ENCODE assay signal across 9 cellular contexts in genomic region chr2:219737270-219737691, GRCh38.
DNase-seq lines count a peak whose midpoint lies in the region; ATAC-seq and TF ChIP-seq lines count a peak whose summit lies in the region.
"Had no signal": no experiment of that assay in that cellular context is flagged by ENCODE, and none has a peak within 500 bp of the region (broad histone marks: within the 10 kb centered on the region; RNA-seq: fewer than 3 reads in every experiment).

No MANE protein-coding gene starts in this region.

- H3K9me3 ChIP-seq in heart left ventricle, result no peaks in the 10 kb centered on the region
- no peaks in the 10 kb centered on the region for H3K9me3 ChIP-seq in naive thymus-derived CD4-positive, alpha-beta T cell (ENCODE audit: control insufficient read depth in 2 of 3, low read length in 3 of 3)

- H2AFZ ChIP-seq in GM23338, result no peak overlapping the region

- no peaks in the 10 kb centered on the region; the same call in 1 of the 2 replicates for H3K9me2 ChIP-seq in GM23338 (ENCODE audit: insufficient read depth)

- ATAC-seq in GM23338, result peak; percentile 82
- ATAC-seq in heart left ventricle, result peak; percentile 72 to 88 (median 85)
- no peak for ATAC-seq in naive thymus-derived CD4-positive, alpha-beta T cell
- ATAC-seq in HG03139 (IDR thresholded peaks at IDR 0.05; ENCODE audit: unreplicated experiment), result no peak

- H3K36me3 ChIP-seq in GM23338 (ENCODE audit: insufficient read depth), result no peaks in the 10 kb centered on the region
- no peaks in the 10 kb centered on the region for H3K36me3 ChIP-seq in heart left ventricle
- H3K36me3 ChIP-seq in naive thymus-derived CD4-positive, alpha-beta T cell (ENCODE audit: control insufficient read depth in 2 of 3, insufficient read depth in 3 of 3, low read length in 3 of 3), result no peaks in the 10 kb centered on the region

- H3K27me3 Mint-ChIP-seq in GM23338 (ENCODE audit: insufficient read depth, low read depth, poor library complexity), result no peaks in the 10 kb centered on the region
- H3K27me3 Mint-ChIP-seq in naive thymus-derived CD4-positive, alpha-beta T cell, result peaks cover 11 to 43% (median 27%) of the 10 kb centered on the region in 5 donors

- H3K4me3 ChIP-seq in GM23338, result no peak overlapping the region
- H3K4me3 ChIP-seq in heart left ventricle, result no peak overlapping the region
- H3K4me3 ChIP-seq in naive thymus-derived CD4-positive, alpha-beta T cell (ENCODE audit: low read length), result no peak overlapping the region

- H3K4me3 Mint-ChIP-seq in GM23338, result no peak overlapping the region
- H3K4me3 Mint-ChIP-seq in naive thymus-derived CD4-positive, alpha-beta T cell, result no peak overlapping the region
- H3K4me3 Mint-ChIP-seq: CD4-positive, CD25-positive, alpha-beta regulatory T cell had no signal

- POLR2A ChIA-PET in naive thymus-derived CD4-positive, alpha-beta T cell (lab: Charles Lee), result no interaction called here

- peaks cover 7% of the 10 kb centered on the region for H3K4me1 Mint-ChIP-seq in GM23338
- H3K4me1 Mint-ChIP-seq in naive thymus-derived CD4-positive, alpha-beta T cell, result no peaks in the 10 kb centered on the region
- H3K4me1 Mint-ChIP-seq: CD4-positive, CD25-positive, alpha-beta regulatory T cell had no signal

- H3K27ac ChIP-seq in 22Rv1 (no peak overlapping the region), GM23338 (ENCODE audit: low read depth) (no peak overlapping the region), heart left ventricle (peak overlapping the region in 2 of 12 donors; percentile 5 to 8)
- H3K27ac ChIP-seq in naive thymus-derived CD4-positive, alpha-beta T cell (ENCODE audit: low read depth, low read length), result no peak overlapping the region

- intact Hi-C loops in heart left ventricle (cut with DNase I), result loop anchor here (1.0 to 10.0 kb wide), 8 partner anchors 98 to 1838 kb away; partner anchors contain the start of gene EPHA4 (in 7 of the 10)
- intact Hi-C loops in naive thymus-derived CD4-positive, alpha-beta T cell (cut with micrococcal nuclease), result loop anchor here in 1 of 2 donors (5.0 kb wide), 1 partner anchor 950 kb away; no protein-coding TSS in a partner anchor

- H3K27ac Mint-ChIP-seq in GM23338, result no peak overlapping the region
- peak overlapping the region in 1 of 9 donors; percentile 13 for H3K27ac Mint-ChIP-seq in naive thymus-derived CD4-positive, alpha-beta T cell
- H3K27ac Mint-ChIP-seq: CD4-positive, CD25-positive, alpha-beta regulatory T cell had no signal

- no peaks in the 10 kb centered on the region for H4K20me1 ChIP-seq in GM23338 (replicated peaks; ENCODE audit: insufficient read depth)

- no peaks in the 10 kb centered on the region for H3K9me3 Mint-ChIP-seq in GM23338
- H3K9me3 Mint-ChIP-seq in naive thymus-derived CD4-positive, alpha-beta T cell, result no peaks in the 10 kb centered on the region

- H3K27me3 ChIP-seq in GM23338 (ENCODE audit: insufficient read depth) (no peaks in the 10 kb centered on the region), heart left ventricle (peaks cover 0 to 4% (median 0%) of the 10 kb centered on the region in 9 donors)
- no peaks in the 10 kb centered on the region for H3K27me3 ChIP-seq in naive thymus-derived CD4-positive, alpha-beta T cell (ENCODE audit: control insufficient read depth in 2 of 2, insufficient read depth in 2 of 2, low read length in 2 of 2)

- 26 to 50% (median 27%) methylated on average over 1 to 4 of the region's 4 CpGs for WGBS in heart left ventricle, 4 donors

- TF ChIP-seq CTCF in 22Rv1 (IDR thresholded peaks at IDR 0.05) (peak; percentile 11; the same call in 1 of the 2 replicates), GM23338 (conservative IDR thresholded peaks at IDR 0.05; ENCODE audit: low read depth in 2 of 2) (peak; percentile 62 to 77), heart left ventricle (IDR thresholded peaks at IDR 0.05) (peak; percentile 28 to 68 (median 50))

- no peaks in the 10 kb centered on the region for H3F3A ChIP-seq in GM23338 (replicated peaks; ENCODE audit: low read depth)

- no peaks in the 10 kb centered on the region for H3K36me3 Mint-ChIP-seq in GM23338 (ENCODE audit: low read depth)
- no peaks in the 10 kb centered on the region for H3K36me3 Mint-ChIP-seq in naive thymus-derived CD4-positive, alpha-beta T cell
- H3K36me3 Mint-ChIP-seq: CD4-positive, CD25-positive, alpha-beta regulatory T cell had no signal

- CTCF ChIA-PET in naive thymus-derived CD4-positive, alpha-beta T cell (lab: Charles Lee), result interaction anchor here (0.6 kb wide), 1 partner anchor 15 kb away, joined by 3 read pairs; no protein-coding TSS in a partner anchor

- DNase-seq in GM23338 (ENCODE audit: low spot score), result peak; percentile 24
- peak; percentile 37 for DNase-seq in SHP77 treated with DMSO at 0.1 percent for 48 hours (lab: John Stamatoyannopoulos, UW)
- DNase-seq in heart left ventricle, result peak in 3 of 5 donors; percentile 30 to 52 (median 42)
- no peak for DNase-seq in naive thymus-derived CD4-positive, alpha-beta T cell
- DNase-seq in SW480 (ENCODE audit: low spot score), result no peak
- DNase-seq in middle frontal gyrus (ENCODE audit: extremely low spot score, low spot score), result no peak
- DNase-seq: CD4-positive, CD25-positive, alpha-beta regulatory T cell had no signal

- H3K4me1 ChIP-seq in GM23338 (ENCODE audit: insufficient read depth), result peaks cover 11% of the 10 kb centered on the region
- H3K4me1 ChIP-seq in heart left ventricle, result peaks cover 0 to 12% (median 2%) of the 10 kb centered on the region in 12 donors
- no peaks in the 10 kb centered on the region for H3K4me1 ChIP-seq in naive thymus-derived CD4-positive, alpha-beta T cell (ENCODE audit: control insufficient read depth in 2 of 2, insufficient read depth in 2 of 2, low read length in 2 of 2)

- no peaks in the 10 kb centered on the region for H3K79me2 ChIP-seq in GM23338 (replicated peaks; ENCODE audit: insufficient read depth)

- H3K4me2 ChIP-seq in GM23338, result no peak overlapping the region

- no peak for TF ChIP-seq POLR2A in heart left ventricle (IDR thresholded peaks at IDR 0.05)

TF ChIP-seq in GM23338, 12 proteins besides CTCF, POLR2A, EP300 and RAD21 (continues in another document):
- no peak for TF ChIP-seq POLR2AphosphoS5 (IDR thresholded peaks at IDR 0.05; ENCODE audit: low read depth)
- no peak for TF ChIP-seq ZNF462 (CRISPR knock-in tag; IDR thresholded peaks at IDR 0.05)
- no peak for TF ChIP-seq CREB1 (CRISPR knock-in tag; IDR thresholded peaks at IDR 0.05; ENCODE audit: low read depth)
- no peak for TF ChIP-seq NANOG (IDR thresholded peaks at IDR 0.05; ENCODE audit: borderline replicate concordance)
- no peak for TF ChIP-seq EZH2 (IDR thresholded peaks at IDR 0.05; ENCODE audit: low read depth, unreplicated experiment)

Comparison
In these comparisons a context has a peak if more than half of its experiments do, and no peak if none do; other contexts are left out.
1. CTCF ChIP-seq: peak in every context shown above with its lines; median percentile 70 in GM23338; 50 in heart left ventricle; 11 in 22Rv1.
2. ATAC-seq: peak in GM23338 (single experiment) and heart left ventricle (4 of 4); none in naive thymus-derived CD4-positive, alpha-beta T cell (single experiment) and HG03139 (single experiment).
3. DNase-seq: peak in GM23338 (single experiment), SHP77 treated with DMSO at 0.1 percent for 48 hours (single experiment) and heart left ventricle (3 of 5); none in naive thymus-derived CD4-positive, alpha-beta T cell (0 of 9), SW480 (single experiment) and middle frontal gyrus (single experiment).